ENCODE assay signal across 20 cellular contexts in genomic region chr5:14298126-14298847, GRCh38.
DNase-seq lines count a peak whose midpoint lies in the region; ATAC-seq and TF ChIP-seq lines count a peak whose summit lies in the region.
"Had no signal": no experiment of that assay in that cellular context is flagged by ENCODE, and none has a peak within 500 bp of the region (broad histone marks: within the 10 kb centered on the region; RNA-seq: fewer than 3 reads in every experiment).

No MANE protein-coding gene starts in this region.

- peak; percentile 68 for DNase-seq in AG10803 (ENCODE audit: low read depth)
- DNase-seq in NOMO-1 treated with dmso at 0.1 percent for 144 hours (lab: John Stamatoyannopoulos, UW; ENCODE audit: unreplicated experiment) = peak; percentile 94
- DNase-seq in esophagus muscularis mucosa (ENCODE audit: extremely low spot score) = no peak
- no peak for DNase-seq in neural progenitor cell (ENCODE audit: low spot score)
- no peak for DNase-seq in NCI-H187 (lab: John Stamatoyannopoulos, UW)
- no peak for DNase-seq in NCI-H82 (lab: John Stamatoyannopoulos, UW)
- DNase-seq in SJCRH30 = no peak
- DNase-seq: activated CD8-positive, alpha-beta memory T cell treated with anti-CD3 and anti-CD28 coated beads, Interleukin-2, amount 50 U/mL, for 48 hours; DMS79 treated with DMSO at 0.1 percent for 48 hours; NCI-H1105 treated with DMSO at 0.1 percent for 48 hours; NCI-H226; PC-9; T-cell; trophoblast cell had no signal

- no peak overlapping the region for H3K4me3 Mint-ChIP-seq in neural progenitor cell
- H3K4me3 Mint-ChIP-seq: activated naive CD8-positive, alpha-beta T cell; IgD-negative memory B cell; T-cell had no signal

- H3K36me3 Mint-ChIP-seq in neural progenitor cell = peaks cover 6% of the 10 kb centered on the region
- H3K36me3 Mint-ChIP-seq: activated naive CD8-positive, alpha-beta T cell; T-cell had no signal

- H3K36me3 ChIP-seq in esophagus muscularis mucosa = peaks cover 4 to 58% (median 25%) of the 10 kb centered on the region in 4 donors
- H3K36me3 ChIP-seq in neural progenitor cell = peaks cover 7% of the 10 kb centered on the region
- H3K36me3 ChIP-seq in SJCRH30 = peaks cover 2% of the 10 kb centered on the region; the same call in 1 of the 2 replicates

- H3K27me3 Mint-ChIP-seq in neural progenitor cell (ENCODE audit: insufficient read depth, low read depth) = peaks cover 2% of the 10 kb centered on the region
- H3K27me3 Mint-ChIP-seq: IgD-negative memory B cell, progenitor cell of endocrine pancreas had no signal

- H2AFZ ChIP-seq in neural progenitor cell (replicated peaks) = no peak overlapping the region
- H2AFZ ChIP-seq: PC-9 had no signal

- peaks cover 29 to 47% (median 39%) of the 10 kb centered on the region in 4 donors for H3K4me1 ChIP-seq in esophagus muscularis mucosa
- peaks cover 22% of the 10 kb centered on the region for H3K4me1 ChIP-seq in neural progenitor cell
- H3K4me1 ChIP-seq in SJCRH30 = no peaks in the 10 kb centered on the region

- H3K4me3 ChIP-seq in AG10803 (ENCODE audit: low read length) (no peak overlapping the region), esophagus muscularis mucosa (no peak overlapping the region), neural progenitor cell (no peak overlapping the region), SJCRH30 (no peak overlapping the region)
- H3K4me3 ChIP-seq: GM12878, PC-9 had no signal

- H3K9me3 Mint-ChIP-seq in neural progenitor cell = no peaks in the 10 kb centered on the region
- H3K9me3 Mint-ChIP-seq: IgD-negative memory B cell, T-cell had no signal

- H3F3A ChIP-seq in neural progenitor cell (ENCODE audit: low read depth) = no peaks in the 10 kb centered on the region

- no peak overlapping the region for H3K9ac ChIP-seq in neural progenitor cell

- no peaks in the 10 kb centered on the region for H3K9me3 ChIP-seq in esophagus muscularis mucosa
- H3K9me3 ChIP-seq in neural progenitor cell (ENCODE audit: low read depth) = no peaks in the 10 kb centered on the region
- no peaks in the 10 kb centered on the region for H3K9me3 ChIP-seq in SJCRH30 (replicated peaks)

- intact Hi-C loops in esophagus muscularis mucosa (cut with DNase I) = no loop called here

- 74% methylated on average over 3 of the region's 3 CpGs for WGBS in esophagus muscularis mucosa

- TF ChIP-seq POLR2A in esophagus muscularis mucosa (IDR thresholded peaks at IDR 0.05; ENCODE audit: low read depth) = no peak

- no peak for TF ChIP-seq CTCF in AG10803 (conservative IDR thresholded peaks at IDR 0.05; ENCODE audit: low read length)
- no peak for TF ChIP-seq CTCF in esophagus muscularis mucosa (IDR thresholded peaks at IDR 0.05)
- no peak for TF ChIP-seq CTCF in neural progenitor cell (IDR thresholded peaks at IDR 0.05)

- H3K27ac Mint-ChIP-seq in neural progenitor cell = no peak overlapping the region
- H3K27ac Mint-ChIP-seq: activated naive CD8-positive, alpha-beta T cell; IgD-negative memory B cell; progenitor cell of endocrine pancreas; T-cell had no signal

- no peaks in the 10 kb centered on the region for H3K79me2 ChIP-seq in neural progenitor cell (ENCODE audit: low read depth)

- peak overlapping the region in 3 of 4 donors; percentile 2 to 42 (median 4) for H3K27ac ChIP-seq in esophagus muscularis mucosa (replicated peaks in 1 of 4)
- peak overlapping the region; percentile 41 for H3K27ac ChIP-seq in neural progenitor cell
- H3K27ac ChIP-seq in SJCRH30 = no peak overlapping the region
- H3K27ac ChIP-seq: PC-9 had no signal

- no peak overlapping the region for H3K4me2 ChIP-seq in neural progenitor cell
- H3K4me2 ChIP-seq: PC-9 had no signal

- no peak for TF ChIP-seq EP300 in esophagus muscularis mucosa (IDR thresholded peaks at IDR 0.05)

- no peak for ATAC-seq in HG03280 (IDR thresholded peaks at IDR 0.05; ENCODE audit: unreplicated experiment)
- ATAC-seq: activated CD4-positive, CD25-positive, alpha-beta regulatory T cell treated with anti-CD3 and anti-CD28 coated beads, Interleukin-2, amount 50 U/mL, for 24 hours; GM12878; T-cell had no signal

- H3K27me3 ChIP-seq in esophagus muscularis mucosa = no peaks in the 10 kb centered on the region
- H3K27me3 ChIP-seq in neural progenitor cell = no peaks in the 10 kb centered on the region
- H3K27me3 ChIP-seq in SJCRH30 = no peaks in the 10 kb centered on the region

- H3K4me1 Mint-ChIP-seq in neural progenitor cell = peaks cover 27% of the 10 kb centered on the region
- H3K4me1 Mint-ChIP-seq: IgD-negative memory B cell, T-cell had no signal

- H4K20me1 ChIP-seq in neural progenitor cell (ENCODE audit: low read depth) = peaks cover 39% of the 10 kb centered on the region

Comparison
In these comparisons a context has a peak if more than half of its experiments do, and no peak if none do; other contexts are left out.
1. DNase-seq: peak in AG10803 (single experiment) and NOMO-1 treated with dmso at 0.1 percent for 144 hours (single experiment); none in esophagus muscularis mucosa (single experiment), neural progenitor cell (single experiment), NCI-H187 (0 of 2), NCI-H82 (single experiment) and SJCRH30 (0 of 2).